Comparison of ENCODE assay signal across 29 cellular contexts in genomic region chr3:197420115-197420514, GRCh38.
A peak's percentile ranks its signal among the peaks of the same experiment; 100 is the strongest.
DNase-seq lines count a peak whose midpoint lies in the region; ATAC-seq, FAIRE-seq and TF ChIP-seq lines count a peak whose summit lies in the region.
"Had no signal": no experiment of that assay in that cellular context is flagged by ENCODE, and none has a peak within 500 bp of the region (broad histone marks: within the 10 kb centered on the region; RNA-seq: fewer than 3 reads in every experiment).

No MANE protein-coding gene starts in this region.

- CTCF ChIA-PET in activated CD8-positive, alpha-beta memory T cell treated with anti-CD3 and anti-CD28 coated beads, Interleukin-2, amount 10 ng/mL, durations not matched to agents 7 days and 5 days (lab: Charles Lee): no interaction called here

- H3K9me3 Mint-ChIP-seq in astrocyte (ENCODE audit: unreplicated experiment): peaks cover 2% of the 10 kb centered on the region
- H3K9me3 Mint-ChIP-seq in stimulated activated naive CD8-positive, alpha-beta T cell treated with anti-CD3 and anti-CD28 coated beads, Interleukin-15, Interleukin-2, amounts not matched to agents 100 ng/mL and 50 ng/mL, for 24 hours: no peaks in the 10 kb centered on the region
- no peaks in the 10 kb centered on the region for H3K9me3 Mint-ChIP-seq in activated CD8-positive, alpha-beta memory T cell treated with anti-CD3 and anti-CD28 coated beads, Interleukin-2, amount 10 ng/mL, durations not matched to agents 7 days and 5 days (ENCODE audit: low read depth)
- H3K9me3 Mint-ChIP-seq: activated T-helper 2 cell treated with anti-CD3 and anti-CD28 coated beads, Interferon-gamma antibody, Interleukin-2, Interleukin-4, amounts not matched to agents 10 μg/mL and 5 μg/mL and 100 μg/mL, durations not matched to agents 14 hours and 24 hours and 36 hours; effector memory CD8-positive, alpha-beta T cell; stimulated activated naive B cell treated with anti-CD40 and anti-IgM and Interleukin-4, amounts not matched to agents 10 μg/mL and 1 μg/mL and 100 μg/mL, for 72 hours; T-helper 2 cell treated with Interferon-gamma antibody and Interleukin-4, amounts not matched to agents 5 μg/mL and 100 μg/mL, for 36 hours; WTC11 had no signal

- TF ChIP-seq CTCF in astrocyte (IDR thresholded peaks at IDR 0.05; ENCODE audit: insufficient read depth, low read depth, low read length): no peak
- no peak for TF ChIP-seq CTCF in fibroblast of the aortic adventitia (IDR thresholded peaks at IDR 0.05; ENCODE audit: insufficient read depth, low read length)

- H3K4me1 ChIP-seq in astrocyte (ENCODE audit: insufficient read depth, low read length) (peaks cover 22% of the 10 kb centered on the region), right cardiac atrium (ENCODE audit: control insufficient read depth, insufficient read depth, low read length) (no peaks in the 10 kb centered on the region)

- H3K4me1 Mint-ChIP-seq in astrocyte (ENCODE audit: low read depth, unreplicated experiment): peaks cover 20% of the 10 kb centered on the region
- H3K4me1 Mint-ChIP-seq in stimulated activated naive CD8-positive, alpha-beta T cell treated with anti-CD3 and anti-CD28 coated beads, Interleukin-15, Interleukin-2, amounts not matched to agents 100 ng/mL and 50 ng/mL, for 24 hours (ENCODE audit: low read depth): peaks cover 19% of the 10 kb centered on the region
- no peaks in the 10 kb centered on the region for H3K4me1 Mint-ChIP-seq in activated CD8-positive, alpha-beta memory T cell treated with anti-CD3 and anti-CD28 coated beads, Interleukin-2, amount 10 ng/mL, durations not matched to agents 7 days and 5 days
- H3K4me1 Mint-ChIP-seq: CD14-positive monocyte; stimulated activated naive B cell treated with anti-CD40 and anti-IgM and Interleukin-4, amounts not matched to agents 10 μg/mL and 1 μg/mL and 100 μg/mL, for 72 hours had no signal

- H3K4me3 ChIP-seq in astrocyte (ENCODE audit: insufficient read depth, low read depth, low read length): no peak overlapping the region
- H3K4me3 ChIP-seq in fibroblast of the aortic adventitia (ENCODE audit: low read depth, low read length): no peak overlapping the region
- H3K4me3 ChIP-seq in right cardiac atrium (ENCODE audit: low read length): no peak overlapping the region
- H3K4me3 ChIP-seq: tibial nerve had no signal

- H3K27me3 Mint-ChIP-seq in astrocyte (ENCODE audit: low read depth, unreplicated experiment): peaks cover 28% of the 10 kb centered on the region
- peaks cover 11% of the 10 kb centered on the region for H3K27me3 Mint-ChIP-seq in stimulated activated naive CD8-positive, alpha-beta T cell treated with anti-CD3 and anti-CD28 coated beads, Interleukin-15, Interleukin-2, amounts not matched to agents 100 ng/mL and 50 ng/mL, for 24 hours
- peaks cover 38% of the 10 kb centered on the region for H3K27me3 Mint-ChIP-seq in activated CD8-positive, alpha-beta memory T cell treated with anti-CD3 and anti-CD28 coated beads, Interleukin-2, amount 10 ng/mL, durations not matched to agents 7 days and 5 days
- H3K27me3 Mint-ChIP-seq: activated naive CD8-positive, alpha-beta T cell had no signal

- no peaks in the 10 kb centered on the region for H3K9me3 ChIP-seq in astrocyte (ENCODE audit: insufficient read depth, low read depth, low read length)
- H3K9me3 ChIP-seq in right cardiac atrium (ENCODE audit: control insufficient read depth, low read length): no peaks in the 10 kb centered on the region
- H3K9me3 ChIP-seq: neutrophil, tibial nerve had no signal

- H3K9ac ChIP-seq in astrocyte (ENCODE audit: low read length): no peak overlapping the region

- intact Hi-C loops in right cardiac atrium (cut with DNase I): no loop called here

- no peak overlapping the region for H2AFZ ChIP-seq in astrocyte (ENCODE audit: low read depth, low read length)

- no peaks in the 10 kb centered on the region for H3K36me3 Mint-ChIP-seq in astrocyte (ENCODE audit: low read depth, unreplicated experiment)
- H3K36me3 Mint-ChIP-seq in stimulated activated naive CD8-positive, alpha-beta T cell treated with anti-CD3 and anti-CD28 coated beads, Interleukin-15, Interleukin-2, amounts not matched to agents 100 ng/mL and 50 ng/mL, for 24 hours (ENCODE audit: low read depth): no peaks in the 10 kb centered on the region
- H3K36me3 Mint-ChIP-seq in activated CD8-positive, alpha-beta memory T cell treated with anti-CD3 and anti-CD28 coated beads, Interleukin-2, amount 10 ng/mL, durations not matched to agents 7 days and 5 days: no peaks in the 10 kb centered on the region
- H3K36me3 Mint-ChIP-seq: activated naive CD8-positive, alpha-beta T cell; CD14-positive monocyte; stimulated activated naive B cell treated with anti-CD40 and anti-IgM and Interleukin-4, amounts not matched to agents 10 μg/mL and 1 μg/mL and 100 μg/mL, for 72 hours; WTC11 had no signal

- H3K27me3 ChIP-seq in astrocyte (ENCODE audit: insufficient read depth, low read length): no peaks in the 10 kb centered on the region
- no peaks in the 10 kb centered on the region for H3K27me3 ChIP-seq in right cardiac atrium (ENCODE audit: control insufficient read depth, insufficient read depth)
- H3K27me3 ChIP-seq: brain microvascular endothelial cell, tibial nerve had no signal

- H3K79me2 ChIP-seq in astrocyte (ENCODE audit: insufficient read depth, low read length): no peaks in the 10 kb centered on the region

- H3K4me2 ChIP-seq in astrocyte (ENCODE audit: low read length): no peak overlapping the region

- H4K20me1 ChIP-seq in astrocyte (ENCODE audit: insufficient read depth, low read length): no peaks in the 10 kb centered on the region

- H3K27ac Mint-ChIP-seq in astrocyte (ENCODE audit: unreplicated experiment): peak overlapping the region; percentile 66
- H3K27ac Mint-ChIP-seq in stimulated activated naive CD8-positive, alpha-beta T cell treated with anti-CD3 and anti-CD28 coated beads, Interleukin-15, Interleukin-2, amounts not matched to agents 100 ng/mL and 50 ng/mL, for 24 hours: peak overlapping the region; percentile 50
- H3K27ac Mint-ChIP-seq in activated CD8-positive, alpha-beta memory T cell treated with anti-CD3 and anti-CD28 coated beads, Interleukin-2, amount 10 ng/mL, durations not matched to agents 7 days and 5 days: no peak overlapping the region
- H3K27ac Mint-ChIP-seq: activated naive CD8-positive, alpha-beta T cell; activated T-helper 2 cell treated with anti-CD3 and anti-CD28 coated beads, Interferon-gamma antibody, Interleukin-2, Interleukin-4, amounts not matched to agents 10 μg/mL and 5 μg/mL and 100 μg/mL, durations not matched to agents 14 hours and 24 hours and 36 hours; CD14-positive monocyte; effector memory CD8-positive, alpha-beta T cell; stimulated activated naive B cell treated with anti-CD40 and anti-IgM and Interleukin-4, amounts not matched to agents 10 μg/mL and 1 μg/mL and 100 μg/mL, for 72 hours; T-helper 2 cell treated with Interferon-gamma antibody and Interleukin-4, amounts not matched to agents 5 μg/mL and 100 μg/mL, for 36 hours; WTC11 had no signal

- DNase-seq in astrocyte (ENCODE audit: low read depth) (no peak), fibroblast of the aortic adventitia (ENCODE audit: low read depth) (peak; percentile 9), right cardiac atrium (no peak)
- DNase-seq in activated CD8-positive, alpha-beta memory T cell treated with anti-CD3 and anti-CD28 coated beads, Interleukin-2, amount 10 ng/mL, durations not matched to agents 7 days and 5 days: no peak
- DNase-seq: activated CD8-positive, alpha-beta memory T cell treated with anti-CD3 and anti-CD28 coated beads, Interleukin-2, amount 50 U/mL, for 4 hours; brain microvascular endothelial cell; Calu3; DND-41; effector memory CD8-positive, alpha-beta T cell; HCEC 1CT; kidney; NCI-H1105; NCI-H2081; NCI-H226; NCI-H748 treated with DMSO at 0.1 percent for 48 hours; stimulated activated CD4-positive, alpha-beta T cell treated with anti-CD3 and anti-CD28 coated beads, Interleukin-4, amount 100 ng/mL, for 1 hour; stimulated activated naive B cell treated with anti-CD40 and anti-IgM and Interleukin-4, amounts not matched to agents 10 μg/mL and 1 μg/mL and 100 μg/mL, for 72 hours had no signal

- H3K4me3 Mint-ChIP-seq in astrocyte (ENCODE audit: unreplicated experiment): no peak overlapping the region
- no peak overlapping the region for H3K4me3 Mint-ChIP-seq in stimulated activated naive CD8-positive, alpha-beta T cell treated with anti-CD3 and anti-CD28 coated beads, Interleukin-15, Interleukin-2, amounts not matched to agents 100 ng/mL and 50 ng/mL, for 24 hours
- no peak overlapping the region for H3K4me3 Mint-ChIP-seq in activated CD8-positive, alpha-beta memory T cell treated with anti-CD3 and anti-CD28 coated beads, Interleukin-2, amount 10 ng/mL, durations not matched to agents 7 days and 5 days
- H3K4me3 Mint-ChIP-seq: activated naive CD8-positive, alpha-beta T cell; CD14-positive monocyte; effector memory CD8-positive, alpha-beta T cell; stimulated activated naive B cell treated with anti-CD40 and anti-IgM and Interleukin-4, amounts not matched to agents 10 μg/mL and 1 μg/mL and 100 μg/mL, for 72 hours; T-helper 2 cell treated with Interferon-gamma antibody and Interleukin-4, amounts not matched to agents 5 μg/mL and 100 μg/mL, for 36 hours; WTC11 had no signal

- H3K36me3 ChIP-seq in astrocyte (ENCODE audit: insufficient read depth, low read length): no peaks in the 10 kb centered on the region
- H3K36me3 ChIP-seq: brain microvascular endothelial cell, neutrophil, tibial nerve had no signal

- 59% methylated on average over 2 of the region's 2 CpGs for WGBS in right cardiac atrium

- no peak overlapping the region for H3K27ac ChIP-seq in astrocyte (ENCODE audit: low read depth, low read length)
- H3K27ac ChIP-seq in right cardiac atrium (ENCODE audit: low read length): no peak overlapping the region
- H3K27ac ChIP-seq: brain microvascular endothelial cell, HL-60, neutrophil, tibial nerve had no signal

- peak; percentile 56 to 75 for ATAC-seq in right cardiac atrium
- no peak for ATAC-seq in activated CD8-positive, alpha-beta memory T cell treated with anti-CD3 and anti-CD28 coated beads, Interleukin-2, amount 10 ng/mL, durations not matched to agents 7 days and 5 days
- no peak for ATAC-seq in HG02678 (IDR thresholded peaks at IDR 0.05; ENCODE audit: unreplicated experiment)
- no peak for ATAC-seq in HG02884 (IDR thresholded peaks at IDR 0.05; ENCODE audit: unreplicated experiment)
- ATAC-seq: effector memory CD8-positive, alpha-beta T cell; stimulated activated naive B cell treated with anti-CD40 and anti-IgM and Interleukin-4, amounts not matched to agents 10 μg/mL and 1 μg/mL and 100 μg/mL, for 72 hours; WTC11 had no signal

- FAIRE-seq in astrocyte (lab: Jason Lieb, UNC): no peak
- FAIRE-seq: colon, kidney had no signal

Comparison
In these comparisons a context has a peak if more than half of its experiments do, and no peak if none do; other contexts are left out.
1. ATAC-seq: peak in right cardiac atrium (2 of 2); none in activated CD8-positive, alpha-beta memory T cell treated with anti-CD3 and anti-CD28 coated beads, Interleukin-2, amount 10 ng/mL, durations not matched to agents 7 days and 5 days (single experiment), HG02678 (single experiment) and HG02884 (single experiment).